Comparison of ENCODE assay signal across 1 cellular context in the genomic region with DNA sequence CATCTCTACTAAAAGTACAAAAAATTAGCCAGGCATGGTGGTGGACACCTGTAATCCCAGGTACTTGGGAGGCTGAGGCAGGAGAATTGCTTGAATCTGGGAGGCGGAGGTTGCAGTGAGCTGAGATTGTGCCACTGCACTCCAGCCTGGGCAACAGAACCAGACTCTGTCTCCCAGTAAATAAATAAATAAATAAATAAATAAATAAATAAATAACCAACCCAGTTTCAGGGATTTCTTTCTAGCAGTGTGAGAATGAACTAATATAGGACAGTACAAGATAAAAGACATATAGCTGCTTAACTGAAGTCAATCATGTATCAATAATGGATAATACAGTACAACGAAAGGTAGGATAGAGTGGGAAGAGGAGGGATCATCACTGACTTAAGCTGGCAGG.
TF ChIP-seq lines count a peak whose summit lies in the region.

No MANE protein-coding gene starts in this region.

TF ChIP-seq in HEK293, 187 proteins besides CTCF, POLR2A, EP300 and RAD21:
- TF ChIP-seq, protein P1, sequence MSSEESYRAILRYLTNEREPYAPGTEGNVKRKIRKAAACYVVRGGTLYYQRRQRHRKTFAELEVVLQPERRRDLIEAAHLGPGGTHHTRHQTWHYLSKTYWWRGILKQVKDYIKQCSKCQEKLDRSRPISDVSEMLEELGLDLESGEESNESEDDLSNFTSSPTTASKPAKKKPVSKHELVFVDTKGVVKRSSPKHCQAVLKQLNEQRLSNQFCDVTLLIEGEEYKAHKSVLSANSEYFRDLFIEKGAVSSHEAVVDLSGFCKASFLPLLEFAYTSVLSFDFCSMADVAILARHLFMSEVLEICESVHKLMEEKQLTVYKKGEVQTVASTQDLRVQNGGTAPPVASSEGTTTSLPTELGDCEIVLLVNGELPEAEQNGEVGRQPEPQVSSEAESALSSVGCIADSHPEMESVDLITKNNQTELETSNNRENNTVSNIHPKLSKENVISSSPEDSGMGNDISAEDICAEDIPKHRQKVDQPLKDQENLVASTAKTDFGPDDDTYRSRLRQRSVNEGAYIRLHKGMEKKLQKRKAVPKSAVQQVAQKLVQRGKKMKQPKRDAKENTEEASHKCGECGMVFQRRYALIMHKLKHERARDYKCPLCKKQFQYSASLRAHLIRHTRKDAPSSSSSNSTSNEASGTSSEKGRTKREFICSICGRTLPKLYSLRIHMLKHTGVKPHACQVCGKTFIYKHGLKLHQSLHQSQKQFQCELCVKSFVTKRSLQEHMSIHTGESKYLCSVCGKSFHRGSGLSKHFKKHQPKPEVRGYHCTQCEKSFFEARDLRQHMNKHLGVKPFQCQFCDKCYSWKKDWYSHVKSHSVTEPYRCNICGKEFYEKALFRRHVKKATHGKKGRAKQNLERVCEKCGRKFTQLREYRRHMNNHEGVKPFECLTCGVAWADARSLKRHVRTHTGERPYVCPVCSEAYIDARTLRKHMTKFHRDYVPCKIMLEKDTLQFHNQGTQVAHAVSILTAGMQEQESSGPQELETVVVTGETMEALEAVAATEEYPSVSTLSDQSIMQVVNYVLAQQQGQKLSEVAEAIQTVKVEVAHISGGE (tag by site-specific recombination; conservative IDR thresholded peaks at IDR 0.05; ENCODE audit: low read depth): peak; percentile 37; the same call in 1 of the 2 replicates
- TF ChIP-seq ZNF623 (tag by site-specific recombination; IDR thresholded peaks at IDR 0.05) (peak; percentile 25; the same call in 1 of the 2 replicates), ZNF426 (tag by site-specific recombination; IDR thresholded peaks at IDR 0.05) (peak; percentile 47), ZNF140 (tag by site-specific recombination; IDR thresholded peaks at IDR 0.05) (peak; percentile 35; the same call in 1 of the 2 replicates), ZNF394 (tag by site-specific recombination; IDR thresholded peaks at IDR 0.05; ENCODE audit: borderline replicate concordance) (peak; percentile 54; the same call in 1 of the 2 replicates)
- TF ChIP-seq, protein P2, sequence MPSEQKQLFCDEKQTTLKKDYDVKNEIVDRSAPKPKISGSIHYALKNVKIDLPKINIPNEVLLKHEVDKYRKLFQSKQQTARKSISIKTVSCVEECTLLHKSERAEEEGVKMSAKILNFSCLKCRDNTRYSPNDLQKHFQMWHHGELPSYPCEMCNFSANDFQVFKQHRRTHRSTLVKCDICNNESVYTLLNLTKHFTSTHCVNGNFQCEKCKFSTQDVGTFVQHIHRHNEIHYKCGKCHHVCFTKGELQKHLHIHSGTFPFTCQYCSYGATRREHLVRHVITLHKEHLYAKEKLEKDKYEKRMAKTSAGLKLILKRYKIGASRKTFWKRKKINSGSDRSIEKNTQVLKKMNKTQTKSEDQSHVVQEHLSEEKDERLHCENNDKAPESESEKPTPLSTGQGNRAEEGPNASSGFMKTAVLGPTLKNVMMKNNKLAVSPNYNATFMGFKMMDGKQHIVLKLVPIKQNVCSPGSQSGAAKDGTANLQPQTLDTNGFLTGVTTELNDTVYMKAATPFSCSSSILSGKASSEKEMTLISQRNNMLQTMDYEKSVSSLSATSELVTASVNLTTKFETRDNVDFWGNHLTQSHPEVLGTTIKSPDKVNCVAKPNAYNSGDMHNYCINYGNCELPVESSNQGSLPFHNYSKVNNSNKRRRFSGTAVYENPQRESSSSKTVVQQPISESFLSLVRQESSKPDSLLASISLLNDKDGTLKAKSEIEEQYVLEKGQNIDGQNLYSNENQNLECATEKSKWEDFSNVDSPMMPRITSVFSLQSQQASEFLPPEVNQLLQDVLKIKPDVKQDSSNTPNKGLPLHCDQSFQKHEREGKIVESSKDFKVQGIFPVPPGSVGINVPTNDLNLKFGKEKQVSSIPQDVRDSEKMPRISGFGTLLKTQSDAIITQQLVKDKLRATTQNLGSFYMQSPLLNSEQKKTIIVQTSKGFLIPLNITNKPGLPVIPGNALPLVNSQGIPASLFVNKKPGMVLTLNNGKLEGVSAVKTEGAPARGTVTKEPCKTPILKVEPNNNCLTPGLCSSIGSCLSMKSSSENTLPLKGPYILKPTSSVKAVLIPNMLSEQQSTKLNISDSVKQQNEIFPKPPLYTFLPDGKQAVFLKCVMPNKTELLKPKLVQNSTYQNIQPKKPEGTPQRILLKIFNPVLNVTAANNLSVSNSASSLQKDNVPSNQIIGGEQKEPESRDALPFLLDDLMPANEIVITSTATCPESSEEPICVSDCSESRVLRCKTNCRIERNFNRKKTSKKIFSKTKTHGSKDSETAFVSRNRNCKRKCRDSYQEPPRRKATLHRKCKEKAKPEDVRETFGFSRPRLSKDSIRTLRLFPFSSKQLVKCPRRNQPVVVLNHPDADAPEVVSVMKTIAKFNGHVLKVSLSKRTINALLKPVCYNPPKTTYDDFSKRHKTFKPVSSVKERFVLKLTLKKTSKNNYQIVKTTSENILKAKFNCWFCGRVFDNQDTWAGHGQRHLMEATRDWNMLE (tag by site-specific recombination; conservative IDR thresholded peaks at IDR 0.05; ENCODE audit: low read depth): peak; percentile 56
TF ChIP-seq in HEK293: peak in this region for 6; not testable (repeated sequence) for 181.
